Comparison of ENCODE assay signal across 8 cellular contexts in genomic region chr5:119323630-119324000, GRCh38. TPM values are rescaled to one million over a fixed set of nuclear protein-coding genes. Genes with fewer than 3 reads are reported as not detected.
DNase-seq lines count a peak whose midpoint lies in the region; ATAC-seq and TF ChIP-seq lines count a peak whose summit lies in the region.

No MANE protein-coding gene starts in this region.

- peak overlapping the region; percentile 52 for H3K4me3 Mint-ChIP-seq in CD4-positive, alpha-beta T cell
- H3K4me3 Mint-ChIP-seq in activated naive CD8-positive, alpha-beta T cell treated with anti-CD3 and anti-CD28 coated beads, Interleukin-2, amount 10 ng/mL, durations not matched to agents 7 days and 5 days: no peak overlapping the region

- no peak for DNase-seq in CD4-positive, alpha-beta T cell
- DNase-seq in M059J (ENCODE audit: low read depth) (peak; percentile 30), lung microvascular endothelial cell (ENCODE audit: low read depth in 2 of 2) (peak; percentile 21 to 62), SHP77 treated with DMSO at 0.1 percent for 48 hours (lab: John Stamatoyannopoulos, UW) (no peak), iPS-NIHi11 (ENCODE audit: low spot score) (no peak), DMS114 treated with DMSO at 0.1 percent for 48 hours (lab: John Stamatoyannopoulos, UW; ENCODE audit: unreplicated experiment) (no peak)
- DNase-seq in activated naive CD8-positive, alpha-beta T cell treated with anti-CD3 and anti-CD28 coated beads, Interleukin-2, amount 10 ng/mL, durations not matched to agents 7 days and 5 days: no peak

- H3K9me3 Mint-ChIP-seq in CD4-positive, alpha-beta T cell: no peaks in the 10 kb centered on the region
- no peaks in the 10 kb centered on the region for H3K9me3 Mint-ChIP-seq in activated naive CD8-positive, alpha-beta T cell treated with anti-CD3 and anti-CD28 coated beads, Interleukin-2, amount 10 ng/mL, durations not matched to agents 7 days and 5 days

- intact Hi-C loops in CD4-positive, alpha-beta T cell (cut with DNase I, micrococcal nuclease): no loop called here

- no peak for ATAC-seq in CD4-positive, alpha-beta T cell (ENCODE audit: poor library complexity)
- ATAC-seq in activated naive CD8-positive, alpha-beta T cell treated with anti-CD3 and anti-CD28 coated beads, Interleukin-2, amount 10 ng/mL, durations not matched to agents 7 days and 5 days (ENCODE audit: low read depth): no peak
- ATAC-seq in GM21390 (IDR thresholded peaks at IDR 0.05; ENCODE audit: unreplicated experiment): no peak

- no peak for TF ChIP-seq CTCF in CD4-positive, alpha-beta T cell (IDR thresholded peaks at IDR 0.05)

- CTCF ChIA-PET in CD4-positive, alpha-beta T cell (lab: Charles Lee): interaction anchor here (0.6 to 1.4 kb wide), 8 partner anchors 8 to 88 kb away, joined by 3 to 4 read pairs (median 3); no protein-coding TSS in a partner anchor

- H3K27ac Mint-ChIP-seq in CD4-positive, alpha-beta T cell: peak overlapping the region; percentile 97
- H3K27ac Mint-ChIP-seq in activated naive CD8-positive, alpha-beta T cell treated with anti-CD3 and anti-CD28 coated beads, Interleukin-2, amount 10 ng/mL, durations not matched to agents 7 days and 5 days: peak overlapping the region; percentile 57

- H3K36me3 Mint-ChIP-seq in CD4-positive, alpha-beta T cell (ENCODE audit: low read depth): peaks cover 28% of the 10 kb centered on the region
- H3K36me3 Mint-ChIP-seq in activated naive CD8-positive, alpha-beta T cell treated with anti-CD3 and anti-CD28 coated beads, Interleukin-2, amount 10 ng/mL, durations not matched to agents 7 days and 5 days: peaks cover 23% of the 10 kb centered on the region

- no peaks in the 10 kb centered on the region for H3K9me3 ChIP-seq in CD4-positive, alpha-beta T cell (ENCODE audit: control insufficient read depth, low read length)

- H3K27me3 ChIP-seq in CD4-positive, alpha-beta T cell (ENCODE audit: control insufficient read depth, insufficient read depth, low read length): no peaks in the 10 kb centered on the region

- POLR2A ChIA-PET in CD4-positive, alpha-beta T cell (lab: Charles Lee): interaction anchor here (1.0 to 3.7 kb wide), 11 partner anchors 14 to 252 kb away, joined by 3 to 20 read pairs (median 4); partner anchors contain the start of gene DMXL1
- POLR2A ChIA-PET in activated naive CD8-positive, alpha-beta T cell treated with anti-CD3 and anti-CD28 coated beads, Interleukin-2, amount 10 ng/mL, durations not matched to agents 7 days and 5 days (lab: Charles Lee): interaction anchor here (0.7 to 3.7 kb wide), 4 partner anchors 9 to 17 kb away, joined by 3 to 23 read pairs (median 4); no protein-coding TSS in a partner anchor

- H3K4me1 Mint-ChIP-seq in CD4-positive, alpha-beta T cell (ENCODE audit: low read depth): peaks cover 96% of the 10 kb centered on the region
- peaks cover 78% of the 10 kb centered on the region for H3K4me1 Mint-ChIP-seq in activated naive CD8-positive, alpha-beta T cell treated with anti-CD3 and anti-CD28 coated beads, Interleukin-2, amount 10 ng/mL, durations not matched to agents 7 days and 5 days

- no peaks in the 10 kb centered on the region for H3K27me3 Mint-ChIP-seq in CD4-positive, alpha-beta T cell
- H3K27me3 Mint-ChIP-seq in activated naive CD8-positive, alpha-beta T cell treated with anti-CD3 and anti-CD28 coated beads, Interleukin-2, amount 10 ng/mL, durations not matched to agents 7 days and 5 days: no peaks in the 10 kb centered on the region

- peak overlapping the region; percentile 26 for H3K27ac ChIP-seq in CD4-positive, alpha-beta T cell (ENCODE audit: low read depth, low read length)

RNA-seq across cellular contexts. Expression of gene TNFAIP8, which starts 32.2 kb away (rescaled TPM):
- 100 to 1,000 TPM; 106 to 114 TPM for total RNA-seq in CD4-positive, alpha-beta T cell
- total RNA-seq in M059J (2014; rRNA removed; shearing (Covaris generic)): 8.4 and 18.4 TPM in 2 replicates
- total RNA-seq in activated naive CD8-positive, alpha-beta T cell treated with anti-CD3 and anti-CD28 coated beads, Interleukin-2, amount 10 ng/mL, durations not matched to agents 7 days and 5 days: 100 to 1,000 TPM; 121 to 122 TPM
- 5.4 and 8.3 TPM in 2 replicates for total RNA-seq in lung microvascular endothelial cell

Comparison
In these comparisons a context has a peak if more than half of its experiments do, and no peak if none do; other contexts are left out.
1. DNase-seq: peak in M059J (single experiment) and lung microvascular endothelial cell (2 of 2); none in CD4-positive, alpha-beta T cell (0 of 10), activated naive CD8-positive, alpha-beta T cell treated with anti-CD3 and anti-CD28 coated beads, Interleukin-2, amount 10 ng/mL, durations not matched to agents 7 days and 5 days (single experiment), SHP77 treated with DMSO at 0.1 percent for 48 hours (single experiment), iPS-NIHi11 (single experiment) and DMS114 treated with DMSO at 0.1 percent for 48 hours (single experiment).